In genomic region chr9:94167055-94167346, GRCh38 we compare ENCODE assay signal across 8 cellular contexts.
DNase-seq lines count a peak whose midpoint lies in the region; ATAC-seq and TF ChIP-seq lines count a peak whose summit lies in the region.

No MANE protein-coding gene starts in this region.

- peaks cover 45 to 54% of the 10 kb centered on the region in 2 donors for H3K4me1 Mint-ChIP-seq in natural killer cell

- peak overlapping the region; percentile 88 for H3K4me3 Mint-ChIP-seq in natural killer cell

- H3K4me1 ChIP-seq in colonic mucosa: no peaks in the 10 kb centered on the region

- H3K27me3 ChIP-seq in colonic mucosa: no peaks in the 10 kb centered on the region

- no peak for ATAC-seq in natural killer cell
- ATAC-seq in GM21529 (IDR thresholded peaks at IDR 0.05; ENCODE audit: unreplicated experiment): no peak
- no peak for ATAC-seq in HG02884 (IDR thresholded peaks at IDR 0.05; ENCODE audit: unreplicated experiment)

- H3K27ac Mint-ChIP-seq in natural killer cell: peak overlapping the region; percentile 92 to 94

- intact Hi-C loops in colonic mucosa (cut with DNase I): no loop called here
- intact Hi-C loops in natural killer cell (cut with micrococcal nuclease): no loop called here

- H3K9ac ChIP-seq in colonic mucosa (ENCODE audit: low read depth in 2 of 2, low read length in 2 of 2): peak overlapping the region; percentile 73 to 92

- peak; percentile 63 to 73 for DNase-seq in Kasumi-1 (lab: John Stamatoyannopoulos, UW)
- DNase-seq in colonic mucosa: no peak
- no peak for DNase-seq in natural killer cell
- no peak for DNase-seq in stimulated activated CD4-positive, alpha-beta T cell treated with anti-CD3 and anti-CD28 coated beads, Interleukin-4, amount 100 ng/mL, for 24 hours
- DNase-seq in GOT3 (lab: John Stamatoyannopoulos, UW): no peak

- H3K27me3 Mint-ChIP-seq in natural killer cell (ENCODE audit: low read depth in 2 of 2): no peaks in the 10 kb centered on the region

- peak overlapping the region; percentile 82 for H3K4me3 ChIP-seq in GM08714 (ENCODE audit: low read length)
- peak overlapping the region; percentile 45 for H3K4me3 ChIP-seq in colonic mucosa

- H3K36me3 ChIP-seq in colonic mucosa: no peaks in the 10 kb centered on the region

- no peaks in the 10 kb centered on the region for H3K9me3 ChIP-seq in colonic mucosa

- TF ChIP-seq CTCF in colonic mucosa (IDR thresholded peaks at IDR 0.05): no peak
- no peak for TF ChIP-seq CTCF in natural killer cell (IDR thresholded peaks at IDR 0.05)

- peak overlapping the region; percentile 99 for H3K27ac ChIP-seq in colonic mucosa

- H3K9me3 Mint-ChIP-seq in natural killer cell: no peaks in the 10 kb centered on the region

- no peaks in the 10 kb centered on the region for H3K36me3 Mint-ChIP-seq in natural killer cell

Comparison
In these comparisons a context has a peak if more than half of its experiments do, and no peak if none do; other contexts are left out.
1. DNase-seq: peak in Kasumi-1 (2 of 2); none in colonic mucosa (single experiment), natural killer cell (single experiment), stimulated activated CD4-positive, alpha-beta T cell treated with anti-CD3 and anti-CD28 coated beads, Interleukin-4, amount 100 ng/mL, for 24 hours (single experiment) and GOT3 (single experiment).